In the genomic region with DNA sequence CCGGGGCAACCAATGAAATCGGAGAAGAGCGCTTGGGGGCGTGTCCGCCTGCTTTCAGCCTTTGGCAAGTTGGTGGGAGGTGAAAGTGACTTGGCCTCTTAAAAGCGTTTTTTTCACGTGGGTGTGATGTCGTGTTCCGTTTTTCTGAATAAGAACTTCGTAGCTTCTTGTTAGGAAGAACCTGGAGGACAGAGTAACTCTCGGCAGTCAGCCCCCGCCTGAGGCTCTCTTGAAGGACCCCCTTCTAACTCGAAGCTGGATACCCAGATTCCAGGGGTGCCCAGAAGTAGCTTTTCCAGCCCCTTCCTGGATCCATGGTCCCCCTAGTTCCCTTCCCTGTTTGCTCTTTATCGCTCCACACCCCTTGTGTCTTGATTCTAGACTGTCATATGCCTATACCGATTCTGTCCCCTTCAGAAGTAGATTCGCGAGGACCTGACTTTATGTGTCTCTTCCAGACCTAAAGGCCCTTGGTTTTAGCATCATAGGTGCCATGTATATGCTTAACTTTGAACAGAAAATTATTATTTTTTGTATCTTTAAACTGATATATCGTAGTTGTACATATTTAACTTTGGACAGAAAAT, we compare ENCODE assay signal across 8 cellular contexts. TPM values are rescaled to one million over a fixed set of nuclear protein-coding genes. Genes with fewer than 3 reads are reported as not detected.
A peak's percentile ranks its signal among the peaks of the same experiment; 100 is the strongest.
DNase-seq lines count a peak whose midpoint lies in the region; ATAC-seq and TF ChIP-seq lines count a peak whose summit lies in the region.

No MANE protein-coding gene starts in this region.

- no peaks in the 10 kb centered on the region for H3K27me3 Mint-ChIP-seq in activated B cell treated with CpG ODN at 0.5 μM for 24 hours

- H3K4me3 ChIP-seq in left ventricle myocardium inferior (peak overlapping the region; percentile 87), skeletal muscle tissue (ENCODE audit: low read length in 3 of 3) (peak overlapping the region; percentile 68 to 75 (median 70))

- H3K4me3 Mint-ChIP-seq in activated B cell treated with CpG ODN at 0.5 μM for 24 hours: peak overlapping the region; percentile 96

- H3K27ac ChIP-seq in left ventricle myocardium inferior (replicated peaks) (peak overlapping the region; percentile 93), skeletal muscle tissue (ENCODE audit: low read depth, low read length) (peak overlapping the region; percentile 96)

- no peaks in the 10 kb centered on the region for H3K36me3 ChIP-seq in left ventricle myocardium inferior
- no peaks in the 10 kb centered on the region for H3K36me3 ChIP-seq in skeletal muscle tissue (ENCODE audit: control insufficient read depth in 3 of 3, insufficient read depth in 3 of 3, low read length in 3 of 3)

- no peaks in the 10 kb centered on the region for H3K27me3 ChIP-seq in left ventricle myocardium inferior (ENCODE audit: low read depth)
- no peaks in the 10 kb centered on the region for H3K27me3 ChIP-seq in skeletal muscle tissue (ENCODE audit: control insufficient read depth in 3 of 3, insufficient read depth in 3 of 3, low read length in 3 of 3)

- intact Hi-C loops in activated B cell treated with CpG ODN at 0.5 μM for 24 hours (cut with micrococcal nuclease): loop anchor here (1.0 to 5.0 kb wide), 6 partner anchors 53 to 1546 kb away; partner anchors contain the start of genes PATL1, STX3, VPS37C and ZFP91
- intact Hi-C loops in left ventricle myocardium inferior (cut with micrococcal nuclease): no loop called here

- peaks cover 43% of the 10 kb centered on the region for H3K4me1 Mint-ChIP-seq in activated B cell treated with CpG ODN at 0.5 μM for 24 hours

- H3K4me1 ChIP-seq in left ventricle myocardium inferior (peaks cover 47% of the 10 kb centered on the region), skeletal muscle tissue (ENCODE audit: control insufficient read depth in 3 of 3, insufficient read depth in 3 of 3, low read length in 3 of 3) (peaks cover 23 to 26% (median 26%) of the 10 kb centered on the region in 3 donors)

- peaks cover 19% of the 10 kb centered on the region for H3K36me3 Mint-ChIP-seq in activated B cell treated with CpG ODN at 0.5 μM for 24 hours (ENCODE audit: low read depth)

- no peak for TF ChIP-seq CTCF in activated B cell treated with CpG ODN at 0.5 μM for 24 hours (IDR thresholded peaks at IDR 0.05)
- TF ChIP-seq CTCF in left ventricle myocardium inferior (IDR thresholded peaks at IDR 0.05; ENCODE audit: borderline replicate concordance): no peak

- no peak for ATAC-seq in activated B cell treated with CpG ODN at 0.5 μM for 24 hours (ENCODE audit: low read depth)

- POLR2A ChIA-PET in activated B cell treated with CpG ODN at 0.5 μM for 24 hours (lab: Charles Lee): interaction anchor here (0.7 to 4.6 kb wide), 15 partner anchors 12 to 1043 kb away, joined by 3 to 76 read pairs (median 5); partner anchors contain the start of genes PATL1 and STX3

- H3K9me3 ChIP-seq in left ventricle myocardium inferior (replicated peaks) (no peaks in the 10 kb centered on the region), skeletal muscle tissue (ENCODE audit: control insufficient read depth in 3 of 3, low read length in 3 of 3) (no peaks in the 10 kb centered on the region)

- H3K9me3 Mint-ChIP-seq in activated B cell treated with CpG ODN at 0.5 μM for 24 hours: no peaks in the 10 kb centered on the region

- peak; percentile 43 for DNase-seq in NCI-H2029 treated with DMSO at 0.1 percent for 48 hours (lab: John Stamatoyannopoulos, UW)
- DNase-seq in NCI-H2029 (lab: John Stamatoyannopoulos, UW): no peak
- DNase-seq in activated B cell treated with CpG ODN at 0.5 μM for 24 hours: no peak
- peak; percentile 96 for DNase-seq in left ventricle myocardium inferior
- DNase-seq in islet precursor cell: no peak
- DNase-seq in DMS 273 treated with DMSO at 0.1 percent for 48 hours (lab: John Stamatoyannopoulos, UW): no peak
- no peak for DNase-seq in middle frontal gyrus (ENCODE audit: extremely low spot score, low spot score)

- peak overlapping the region; percentile 82 to 93 (median 84) for H3K9ac ChIP-seq in skeletal muscle tissue (ENCODE audit: low read depth in 1 of 3, low read length in 3 of 3)

- H3K27ac Mint-ChIP-seq in activated B cell treated with CpG ODN at 0.5 μM for 24 hours: peak overlapping the region; percentile 88

- CTCF ChIA-PET in activated B cell treated with CpG ODN at 0.5 μM for 24 hours (lab: Charles Lee): interaction anchor here (1.6 kb wide), 1 partner anchor 79 kb away, joined by 6 read pairs; no protein-coding TSS in a partner anchor

RNA-seq across cellular contexts. Expression of gene OSBP, which starts 0.9 kb away (rescaled TPM):
- total RNA-seq in activated B cell treated with CpG ODN at 0.5 μM for 24 hours: 34.7 and 38.0 TPM in 2 replicates
- 30.0 TPM for total RNA-seq in left ventricle myocardium inferior
- 60.5 TPM for total RNA-seq in skeletal muscle tissue

RNA-seq across cellular contexts. Expression of gene PATL1, which starts 52.3 kb away (rescaled TPM):
- total RNA-seq in activated B cell treated with CpG ODN at 0.5 μM for 24 hours (42.0 and 45.1 TPM in 2 replicates), left ventricle myocardium inferior (21.1 TPM), skeletal muscle tissue (4.2 TPM)

Comparison
In these comparisons a context has a peak if more than half of its experiments do, and no peak if none do; other contexts are left out.
1. DNase-seq: peak in NCI-H2029 treated with DMSO at 0.1 percent for 48 hours (single experiment) and left ventricle myocardium inferior (single experiment); none in NCI-H2029 (single experiment), activated B cell treated with CpG ODN at 0.5 μM for 24 hours (single experiment), islet precursor cell (single experiment), DMS 273 treated with DMSO at 0.1 percent for 48 hours (single experiment) and middle frontal gyrus (single experiment).